ENCODE assay signal across 23 cellular contexts in the genomic region with DNA sequence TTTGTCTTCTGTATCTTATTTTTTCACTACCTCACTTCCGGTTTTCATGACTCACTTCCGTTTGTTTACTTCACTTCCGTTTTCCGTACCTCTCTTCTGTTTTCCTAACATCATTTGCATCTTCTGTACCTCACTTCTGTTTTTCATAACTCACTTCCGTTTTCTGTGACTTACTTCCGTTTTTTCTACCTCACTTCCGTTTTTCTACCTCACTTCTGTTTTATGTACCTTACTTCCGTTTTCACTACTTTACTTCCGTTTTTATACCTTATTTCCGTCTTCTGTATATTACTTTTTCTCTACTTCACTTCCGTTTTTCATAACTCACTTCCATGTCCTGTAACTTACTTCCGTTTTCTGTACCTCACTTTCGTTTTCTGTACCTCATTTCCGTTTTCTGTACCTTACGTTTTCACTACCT.
DNase-seq lines count a peak whose midpoint lies in the region; ATAC-seq and TF ChIP-seq lines count a peak whose summit lies in the region.
"Had no signal": no experiment of that assay in that cellular context is flagged by ENCODE, and none has a peak within 500 bp of the region (broad histone marks: within the 10 kb centered on the region; RNA-seq: fewer than 3 reads in every experiment).

No MANE protein-coding gene starts in this region.

- H3K79me2 ChIP-seq in SU-DHL-6 (ENCODE audit: insufficient read depth, low read length): no peaks in the 10 kb centered on the region

- H3K9me3 Mint-ChIP-seq in stimulated activated naive B cell treated with anti-CD40 and anti-IgM and Interleukin-4, amounts not matched to agents 10 μg/mL and 1 μg/mL and 100 μg/mL, for 72 hours: peaks cover 0 to 4% of the 10 kb centered on the region in 2 donors
- H3K9me3 Mint-ChIP-seq: activated naive CD8-positive, alpha-beta T cell treated with anti-CD3 and anti-CD28 coated beads, Interleukin-2, amount 10 ng/mL, durations not matched to agents 7 days and 5 days; activated T-helper 17 cell treated with anti-CD3 and anti-CD28 coated beads, Interleukin-2, amount 50 U/mL, for 72 hours; T-helper 2 cell treated with Interferon-gamma antibody and Interleukin-4, amounts not matched to agents 5 μg/mL and 100 μg/mL, for 36 hours had no signal

- peak; percentile 48 to 49 for ATAC-seq in stimulated activated naive B cell treated with anti-CD40 and anti-IgM and Interleukin-4, amounts not matched to agents 10 μg/mL and 1 μg/mL and 100 μg/mL, for 72 hours (replicated peaks)
- ATAC-seq: activated T-helper 17 cell treated with anti-CD3 and anti-CD28 coated beads, Interleukin-2, amount 50 U/mL, for 72 hours; lower lobe of right lung had no signal

- H3K36me3 Mint-ChIP-seq in stimulated activated naive B cell treated with anti-CD40 and anti-IgM and Interleukin-4, amounts not matched to agents 10 μg/mL and 1 μg/mL and 100 μg/mL, for 72 hours: no peaks in the 10 kb centered on the region
- H3K36me3 Mint-ChIP-seq: activated naive CD8-positive, alpha-beta T cell treated with anti-CD3 and anti-CD28 coated beads, Interleukin-2, amount 10 ng/mL, durations not matched to agents 7 days and 5 days had no signal

- TF ChIP-seq CTCF in GM12865 (IDR thresholded peaks at IDR 0.05; ENCODE audit: insufficient read depth, low read depth, low read length, missing control alignments) (no peak), SU-DHL-6 (IDR thresholded peaks at IDR 0.05; ENCODE audit: insufficient read depth, low read length, poor library complexity, severe bottlenecking) (no peak)

- no peaks in the 10 kb centered on the region for H3K9me2 ChIP-seq in SU-DHL-6 (replicated peaks; ENCODE audit: insufficient read depth, low read length)

- H3K27me3 Mint-ChIP-seq in stimulated activated naive B cell treated with anti-CD40 and anti-IgM and Interleukin-4, amounts not matched to agents 10 μg/mL and 1 μg/mL and 100 μg/mL, for 72 hours: no peaks in the 10 kb centered on the region
- H3K27me3 Mint-ChIP-seq: activated T-helper 17 cell treated with anti-CD3 and anti-CD28 coated beads, Interleukin-2, amount 50 U/mL, for 72 hours had no signal

- H3K4me3 Mint-ChIP-seq in stimulated activated naive B cell treated with anti-CD40 and anti-IgM and Interleukin-4, amounts not matched to agents 10 μg/mL and 1 μg/mL and 100 μg/mL, for 72 hours: no peak overlapping the region
- H3K4me3 Mint-ChIP-seq: activated naive CD8-positive, alpha-beta T cell treated with anti-CD3 and anti-CD28 coated beads, Interleukin-2, amount 10 ng/mL, durations not matched to agents 7 days and 5 days; activated T-helper 17 cell treated with anti-CD3 and anti-CD28 coated beads, Interleukin-2, amount 50 U/mL, for 72 hours; T-helper 2 cell treated with Interferon-gamma antibody and Interleukin-4, amounts not matched to agents 5 μg/mL and 100 μg/mL, for 36 hours had no signal

- H3F3A ChIP-seq in SU-DHL-6 (ENCODE audit: insufficient read depth): peaks cover 18% of the 10 kb centered on the region

- H3K27ac Mint-ChIP-seq in stimulated activated naive B cell treated with anti-CD40 and anti-IgM and Interleukin-4, amounts not matched to agents 10 μg/mL and 1 μg/mL and 100 μg/mL, for 72 hours: no peak overlapping the region
- H3K27ac Mint-ChIP-seq: activated naive CD8-positive, alpha-beta T cell treated with anti-CD3 and anti-CD28 coated beads, Interleukin-2, amount 10 ng/mL, durations not matched to agents 7 days and 5 days; activated T-helper 17 cell treated with anti-CD3 and anti-CD28 coated beads, Interleukin-2, amount 50 U/mL, for 72 hours; T-helper 2 cell treated with Interferon-gamma antibody and Interleukin-4, amounts not matched to agents 5 μg/mL and 100 μg/mL, for 36 hours had no signal

- no peak overlapping the region for H2AFZ ChIP-seq in SU-DHL-6 (ENCODE audit: low read depth, low read length, severe bottlenecking)

- H3K9me3 ChIP-seq in SU-DHL-6 (ENCODE audit: insufficient read depth, low read length): peaks cover 36% of the 10 kb centered on the region

- no peaks in the 10 kb centered on the region for H3K4me1 Mint-ChIP-seq in stimulated activated naive B cell treated with anti-CD40 and anti-IgM and Interleukin-4, amounts not matched to agents 10 μg/mL and 1 μg/mL and 100 μg/mL, for 72 hours
- H3K4me1 Mint-ChIP-seq: activated naive CD8-positive, alpha-beta T cell treated with anti-CD3 and anti-CD28 coated beads, Interleukin-2, amount 10 ng/mL, durations not matched to agents 7 days and 5 days; activated T-helper 17 cell treated with anti-CD3 and anti-CD28 coated beads, Interleukin-2, amount 50 U/mL, for 72 hours had no signal

- H3K4me3 ChIP-seq in GM12865 (ENCODE audit: low read depth, low read length) (no peak overlapping the region), SU-DHL-6 (ENCODE audit: insufficient read depth, low read length, poor library complexity, severe bottlenecking) (peak overlapping the region; percentile 20)
- H3K4me3 ChIP-seq: coronary artery, lower lobe of right lung, MG63 had no signal

- H4K20me1 ChIP-seq in SU-DHL-6 (ENCODE audit: low read depth, low read length): no peaks in the 10 kb centered on the region

- H3K27ac ChIP-seq in SU-DHL-6 (ENCODE audit: low read depth, low read length): peak overlapping the region; percentile 46
- H3K27ac ChIP-seq: brain microvascular endothelial cell, lower lobe of right lung had no signal

- H3K36me3 ChIP-seq in SU-DHL-6 (ENCODE audit: low read length): no peaks in the 10 kb centered on the region
- H3K36me3 ChIP-seq: brain microvascular endothelial cell, lower lobe of right lung, MG63 had no signal

- DNase-seq in GM12865 (ENCODE audit: low read depth) (peak; percentile 5), NAMALWA (ENCODE audit: low spot score) (peak; percentile 88), NCI-H2081 (lab: John Stamatoyannopoulos, UW) (no peak), NCI-H2171 treated with DMSO at 0.1 percent for 48 hours (lab: John Stamatoyannopoulos, UW) (no peak), NCI-H2029 (lab: John Stamatoyannopoulos, UW) (no peak)
- no peak for DNase-seq in stimulated activated naive B cell treated with anti-CD40 and anti-IgM and Interleukin-4, amounts not matched to agents 10 μg/mL and 1 μg/mL and 100 μg/mL, for 72 hours
- DNase-seq: activated CD4-positive, CD25-positive, alpha-beta regulatory T cell treated with anti-CD3 and anti-CD28 coated beads, Interleukin-2, amount 50 U/mL, for 72 hours; activated naive CD8-positive, alpha-beta T cell treated with anti-CD3 and anti-CD28 coated beads, Interleukin-2, amount 10 ng/mL, durations not matched to agents 7 days and 5 days; brain microvascular endothelial cell; Caco-2; GOT3; hippocampal formation; islet precursor cell; lower lobe of right lung; MG63; NCI-H2081 treated with DMSO at 0.1 percent for 48 hours; nucleus accumbens; retina; SHP77 had no signal

- H3K27me3 ChIP-seq in SU-DHL-6 (ENCODE audit: low read length): no peaks in the 10 kb centered on the region
- H3K27me3 ChIP-seq: brain microvascular endothelial cell, MG63 had no signal

- no peak overlapping the region for H3K4me2 ChIP-seq in SU-DHL-6 (ENCODE audit: low read depth, low read length, poor library complexity, severe bottlenecking)

- no peak overlapping the region for H3K9ac ChIP-seq in SU-DHL-6 (ENCODE audit: low read length)

Comparison
In these comparisons a context has a peak if more than half of its experiments do, and no peak if none do; other contexts are left out.
1. DNase-seq: peak in GM12865 (single experiment) and NAMALWA (single experiment); none in stimulated activated naive B cell treated with anti-CD40 and anti-IgM and Interleukin-4, amounts not matched to agents 10 μg/mL and 1 μg/mL and 100 μg/mL, for 72 hours (single experiment), NCI-H2081 (0 of 2), NCI-H2171 treated with DMSO at 0.1 percent for 48 hours (single experiment) and NCI-H2029 (single experiment).